11 cellular contexts compared by ENCODE assay signal in the genomic region with DNA sequence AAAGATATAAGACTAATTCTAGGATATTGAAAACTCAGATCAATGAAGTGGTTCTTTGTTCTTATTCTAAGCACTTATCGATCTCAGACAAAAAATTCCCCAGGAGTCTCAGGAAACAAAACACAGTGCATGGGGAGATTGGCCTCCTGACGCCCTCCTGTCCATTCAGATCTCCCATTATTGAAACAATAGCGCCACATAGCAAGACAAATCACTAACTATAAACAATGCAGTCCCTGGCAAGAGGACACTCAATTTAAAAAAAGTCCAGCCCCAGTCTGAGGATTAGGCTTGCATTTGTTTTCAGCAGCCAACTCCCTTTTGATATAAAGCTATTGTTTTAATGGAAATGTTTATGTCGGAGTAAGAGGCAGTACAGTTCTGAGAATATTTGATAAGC.
DNase-seq lines count a peak whose midpoint lies in the region; ATAC-seq lines count a peak whose summit lies in the region.
"Had no signal": no experiment of that assay in that cellular context is flagged by ENCODE, and none has a peak within 500 bp of the region (broad histone marks: within the 10 kb centered on the region; RNA-seq: fewer than 3 reads in every experiment).

No MANE protein-coding gene starts in this region.

- peak; percentile 54 for DNase-seq in NCI-H146 (lab: John Stamatoyannopoulos, UW)
- DNase-seq in NCI-H69 (lab: John Stamatoyannopoulos, UW): peak; percentile 10
- peak; percentile 21 for DNase-seq in midbrain (lab: John Stamatoyannopoulos, UW)
- peak; percentile 39 for DNase-seq in superior temporal gyrus (ENCODE audit: extremely low spot score)
- DNase-seq: Calu3; CD8-positive, alpha-beta T cell; DMS79 treated with DMSO at 0.1 percent for 48 hours; HCEC 1CT; IMR-90 had no signal

- ATAC-seq in HG03354 (IDR thresholded peaks at IDR 0.05; ENCODE audit: poor library complexity, severe bottlenecking, unreplicated experiment) (no peak), GM21529 (IDR thresholded peaks at IDR 0.05; ENCODE audit: unreplicated experiment) (no peak)
- ATAC-seq: CD8-positive, alpha-beta T cell had no signal
